In the genomic region with DNA sequence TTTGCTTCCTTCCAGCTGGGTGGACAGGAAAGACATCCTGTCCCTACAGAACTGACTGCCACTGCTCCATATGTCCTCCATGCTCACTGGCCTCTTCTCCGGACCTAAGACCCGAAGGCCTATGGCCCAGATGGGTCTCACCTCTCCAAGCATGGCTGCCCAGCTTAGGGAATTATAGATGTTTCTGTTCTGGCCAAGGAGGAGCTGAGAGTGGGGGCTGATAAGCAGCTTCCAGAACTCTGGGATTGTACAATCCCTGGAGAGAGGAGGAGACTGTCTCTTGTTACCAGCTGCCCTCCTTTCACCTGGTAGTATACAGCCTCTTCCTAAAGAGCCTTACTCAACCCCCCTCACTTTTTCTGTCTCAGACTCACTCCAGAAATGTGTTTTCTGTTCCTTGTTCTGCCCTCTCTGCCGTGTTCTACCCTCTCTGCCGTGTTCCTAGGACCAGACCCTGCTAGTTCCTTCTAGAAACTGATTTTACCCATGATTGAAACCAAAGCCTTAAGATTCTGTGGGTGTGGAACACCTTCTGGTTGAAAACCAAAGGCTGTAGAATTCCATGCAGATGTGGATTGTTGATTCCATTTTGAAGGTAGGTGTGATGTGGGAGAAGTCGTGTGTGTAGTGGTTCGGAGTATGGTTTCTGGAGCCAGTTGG, we compare ENCODE assay signal across 26 cellular contexts. TPM values are rescaled to one million over a fixed set of nuclear protein-coding genes. Genes with fewer than 3 reads are reported as not detected.
DNase-seq lines count a peak whose midpoint lies in the region; TF ChIP-seq lines count a peak whose summit lies in the region.
"Had no signal": no experiment of that assay in that cellular context is flagged by ENCODE, and none has a peak within 500 bp of the region (broad histone marks: within the 10 kb centered on the region; RNA-seq: fewer than 3 reads in every experiment).

No MANE protein-coding gene starts in this region.

- H3K27ac ChIP-seq in WERI-Rb-1 (peak overlapping the region; percentile 40), right atrium auricular region (peak overlapping the region; percentile 46 to 63), testis (peak overlapping the region; percentile 2 to 62), mammary epithelial cell (ENCODE audit: insufficient read depth, low read depth, low read length) (no peak overlapping the region)
- H3K27ac ChIP-seq: PC-9, prostate gland had no signal

- no peak overlapping the region for H3K4me2 ChIP-seq in mammary epithelial cell (ENCODE audit: insufficient read depth, low read depth, low read length)
- H3K4me2 ChIP-seq: PC-9 had no signal

- peaks cover 4% of the 10 kb centered on the region for H4K20me1 ChIP-seq in mammary epithelial cell (ENCODE audit: insufficient read depth, low read length)

- 71 to 85% methylated on average over 5 to 6 of the region's 6 CpGs for WGBS in testis, 2 donors
- WGBS in mammary epithelial cell (ENCODE audit: low coverage, missing lambda C conversion rate), result 100% methylated on average over 5 of the region's 6 CpGs

- TF ChIP-seq CTCF in WERI-Rb-1 (IDR thresholded peaks at IDR 0.05; ENCODE audit: low read depth, low read length) (no peak), right atrium auricular region (IDR thresholded peaks at IDR 0.05) (no peak), testis (IDR thresholded peaks at IDR 0.05) (no peak), mammary epithelial cell (conservative IDR thresholded peaks at IDR 0.05 in 1 of 2, IDR thresholded peaks at IDR 0.05 in 1 of 2; ENCODE audit: extremely low read depth in 1 of 2, insufficient read depth in 1 of 2, low read depth in 1 of 2, low read length in 2 of 2) (no peak)

- DNase-seq in NOMO-1 treated with dmso at 0.1 percent for 144 hours (lab: John Stamatoyannopoulos, UW; ENCODE audit: unreplicated experiment), result peak; percentile 1
- DNase-seq in NOMO-1 treated with DMSO at 0.1 percent for 48 hours (lab: John Stamatoyannopoulos, UW; ENCODE audit: unreplicated experiment), result no peak
- DNase-seq in WERI-Rb-1, result peak; percentile 87
- DNase-seq in right atrium auricular region (ENCODE audit: low spot score), result no peak
- no peak for DNase-seq in testis
- DNase-seq in SHP77 treated with DMSO at 0.1 percent for 48 hours (lab: John Stamatoyannopoulos, UW), result no peak
- no peak for DNase-seq in mammary epithelial cell
- no peak for DNase-seq in AG08396 (ENCODE audit: low spot score)
- DNase-seq: activated B cell treated with CpG ODN at 0.5 μM for 24 hours; activated CD4-positive, alpha-beta T cell treated with anti-CD3 and anti-CD28 coated beads, Interleukin-2, amount 50 U/mL, for 48 hours; activated naive CD4-positive, alpha-beta T cell treated with Interleukin-2 at 50 U/mL for 16 hours; BE2C; COR-L47; DMS79 treated with DMSO at 0.1 percent for 48 hours; effector memory CD8-positive, alpha-beta T cell; mesenchymal stem cell; NCI-H2029; NCI-H226; NCI-H748 treated with DMSO at 0.1 percent for 48 hours; PC-9; SIG-M5; stimulated activated naive CD4-positive, alpha-beta T cell treated with Interleukin-2 at 50 U/mL for 16 hours; transverse colon had no signal

- intact Hi-C loops in testis (cut with DNase I; ENCODE audit: low total_unique reads) (no loop called here), mammary epithelial cell (cut with micrococcal nuclease) (no loop called here)

- H3K9ac ChIP-seq in mammary epithelial cell (ENCODE audit: insufficient read depth, low read length), result no peak overlapping the region

- H3K27me3 ChIP-seq in WERI-Rb-1 (ENCODE audit: insufficient read depth, low read depth, severe bottlenecking), result no peaks in the 10 kb centered on the region
- H3K27me3 ChIP-seq in right atrium auricular region, result no peaks in the 10 kb centered on the region
- H3K27me3 ChIP-seq in testis, result no peaks in the 10 kb centered on the region
- no peaks in the 10 kb centered on the region for H3K27me3 ChIP-seq in mammary epithelial cell (ENCODE audit: insufficient read depth, low read length)
- H3K27me3 ChIP-seq: BE2C, breast epithelium, transverse colon had no signal

- CTCF ChIA-PET in mammary epithelial cell (lab: Charles Lee; ENCODE audit: low non-redundant PET), result no interaction called here

- dilution Hi-C loops in mammary epithelial cell (cut with HindIII; ENCODE audit: low sequenced_read_pairs), result no loop called here

- H3K4me3 ChIP-seq in WERI-Rb-1 (ENCODE audit: low read depth, low read length) (no peak overlapping the region), right atrium auricular region (no peak overlapping the region), testis (no peak overlapping the region), mammary epithelial cell (replicated peaks in 1 of 3; ENCODE audit: insufficient read depth in 1 of 3, low read depth in 2 of 3, low read length in 3 of 3) (no peak overlapping the region)
- H3K4me3 ChIP-seq: breast epithelium, HAP-1, PC-9, prostate gland, transverse colon had no signal

- no peak overlapping the region for H2AFZ ChIP-seq in mammary epithelial cell (ENCODE audit: low read depth, low read length)
- H2AFZ ChIP-seq: PC-9 had no signal

- in situ Hi-C loops in mammary epithelial cell (cut with MboI; ENCODE audit: low sequenced_read_pairs in 2 of 2), result no loop called here

- peaks cover 34% of the 10 kb centered on the region for H3K79me2 ChIP-seq in mammary epithelial cell (ENCODE audit: insufficient read depth, low read length)

- no TSS peak for BruUV-seq in mammary epithelial cell (replicated peaks; lab: Mats Ljungman, UMichigan)

- H3K9me3 ChIP-seq in WERI-Rb-1 (ENCODE audit: severe bottlenecking), result no peaks in the 10 kb centered on the region
- H3K9me3 ChIP-seq in right atrium auricular region, result no peaks in the 10 kb centered on the region
- no peaks in the 10 kb centered on the region for H3K9me3 ChIP-seq in testis
- no peaks in the 10 kb centered on the region for H3K9me3 ChIP-seq in mammary epithelial cell (replicated peaks; ENCODE audit: insufficient read depth, low read length)
- H3K9me3 ChIP-seq: BE2C, breast epithelium, HAP-1, prostate gland, transverse colon had no signal

- TF ChIP-seq POLR2A in testis (IDR thresholded peaks at IDR 0.05), result no peak

- H3K36me3 ChIP-seq in WERI-Rb-1 (peaks cover 2% of the 10 kb centered on the region; the same call in 1 of the 2 replicates), right atrium auricular region (no peaks in the 10 kb centered on the region), testis (ENCODE audit: low read depth, missing control alignments) (no peaks in the 10 kb centered on the region), mammary epithelial cell (ENCODE audit: insufficient read depth, low read length) (no peaks in the 10 kb centered on the region)
- H3K36me3 ChIP-seq: BE2C, breast epithelium, HAP-1, prostate gland, transverse colon had no signal

- H3K4me1 ChIP-seq in right atrium auricular region (peaks cover 0 to 41% of the 10 kb centered on the region in 2 donors), testis (peaks cover 39% of the 10 kb centered on the region), mammary epithelial cell (ENCODE audit: insufficient read depth, low read length) (peaks cover 18% of the 10 kb centered on the region)
- H3K4me1 ChIP-seq: BE2C, breast epithelium, prostate gland had no signal

RNA-seq across cellular contexts. Expression of gene ANKS1A, which starts 28.7 kb away (rescaled TPM):
- total RNA-seq in right atrium auricular region, result 10 to 100 TPM; 26.7 to 30.9 TPM
- total RNA-seq in testis, result 10 to 100 TPM; 95.9 to 96.9 TPM
- 44.2 TPM for polyA plus RNA-seq in testis (ENCODE audit: insufficient read depth, low read depth, low replicate concordance)
- total RNA-seq in mammary epithelial cell, result 10 to 100 TPM; 15.7 to 19.7 TPM
- polyA plus RNA-seq in mammary epithelial cell, result 7.2 TPM
- 41.9 TPM for polyA minus RNA-seq in mammary epithelial cell

RNA-seq across cellular contexts. Expression of gene TAF11, which starts 29.9 kb away (rescaled TPM):
- total RNA-seq in right atrium auricular region (10 to 100 TPM; 17.1 to 19.0 TPM), testis (10 to 100 TPM; 65.9 to 69.7 TPM), mammary epithelial cell (10 to 100 TPM; 11.0 to 16.4 TPM)
- polyA plus RNA-seq in testis (ENCODE audit: insufficient read depth, low read depth, low replicate concordance) (52.2 TPM), mammary epithelial cell (16.4 TPM)
- polyA minus RNA-seq in mammary epithelial cell, result 11.2 TPM

Comparison
In these comparisons a context has a peak if more than half of its experiments do, and no peak if none do; other contexts are left out.
1. DNase-seq: peak in NOMO-1 treated with dmso at 0.1 percent for 144 hours (single experiment) and WERI-Rb-1 (single experiment); none in NOMO-1 treated with DMSO at 0.1 percent for 48 hours (single experiment), right atrium auricular region (single experiment), testis (single experiment), SHP77 treated with DMSO at 0.1 percent for 48 hours (single experiment), mammary epithelial cell (single experiment) and AG08396 (single experiment).